Comparison of ENCODE assay signal across 1 cellular context in genomic region chr17:17972126-17972951, GRCh38.
TF ChIP-seq lines count a peak whose summit lies in the region.

Gene DRC3, plus strand, starts transcription at chr17:17972862. Its CDS starts 4,737 bp downstream, at chr17:17977599.
Gene TOM1L2, minus strand, starts transcription at chr17:17972400. Its CDS starts 87 bp downstream, at chr17:17972313.

TF ChIP-seq in HepG2, 621 proteins besides CTCF, POLR2A, EP300 and RAD21 (continued from another document and continues in another):
- TF ChIP-seq HNF1A (IDR thresholded peaks at IDR 0.05; ENCODE audit: low read depth) (no peak), HNF1A (CRISPR knock-in tag; IDR thresholded peaks at IDR 0.05; ENCODE audit: borderline replicate concordance) (no peak), CCAR2 (optimal IDR thresholded peaks at IDR 0.05; ENCODE audit: low read depth, low read length) (no peak), CHD2 (IDR thresholded peaks at IDR 0.05; ENCODE audit: low read depth, low read length) (peak; percentile 80), SP4 (CRISPR knock-in tag; IDR thresholded peaks at IDR 0.05) (peak; percentile 98), FOXK2 (IDR thresholded peaks at IDR 0.05) (peak; percentile 57; the same call in 1 of the 2 replicates), TRAFD1 (CRISPR knock-in tag; IDR thresholded peaks at IDR 0.05; ENCODE audit: borderline replicate concordance) (no peak), ZNF570 (CRISPR knock-in tag; IDR thresholded peaks at IDR 0.05; ENCODE audit: borderline replicate concordance) (no peak), SPEN (CRISPR knock-in tag; IDR thresholded peaks at IDR 0.05; ENCODE audit: low read depth) (peak; percentile 68), TBL1XR1 (IDR thresholded peaks at IDR 0.05; ENCODE audit: borderline replicate concordance, low read length, partially characterized antibody) (peak; percentile 91), GATA4 (IDR thresholded peaks at IDR 0.05; ENCODE audit: borderline replicate concordance, low read depth) (no peak), ZNF782 (CRISPR knock-in tag; IDR thresholded peaks at IDR 0.05; ENCODE audit: borderline replicate concordance) (no peak), NR2F2 (IDR thresholded peaks at IDR 0.05; ENCODE audit: borderline replicate concordance, low read depth) (no peak), ZNF790 (CRISPR knock-in tag; IDR thresholded peaks at IDR 0.05; ENCODE audit: borderline replicate concordance) (no peak), PHF20 (CRISPR knock-in tag; IDR thresholded peaks at IDR 0.05) (peak; percentile 71), SMC3 (IDR thresholded peaks at IDR 0.05; ENCODE audit: low read length) (no peak), ZSCAN20 (CRISPR knock-in tag; IDR thresholded peaks at IDR 0.05; ENCODE audit: borderline replicate concordance) (peak; percentile 36; the same call in 1 of the 2 replicates), E2F1 (CRISPR knock-in tag; IDR thresholded peaks at IDR 0.05) (no peak), ZSCAN12 (CRISPR knock-in tag; IDR thresholded peaks at IDR 0.05) (no peak), GMEB2 (CRISPR knock-in tag; IDR thresholded peaks at IDR 0.05; ENCODE audit: low read depth) (no peak), ZNF775 (CRISPR knock-in tag; IDR thresholded peaks at IDR 0.05; ENCODE audit: borderline replicate concordance) (no peak), RNF2 (conservative IDR thresholded peaks at IDR 0.05; ENCODE audit: low read depth) (peak; percentile 78), ZMAT3 (CRISPR knock-in tag; conservative IDR thresholded peaks at IDR 0.05) (no peak), MEF2D (CRISPR knock-in tag; IDR thresholded peaks at IDR 0.05) (no peak), KDM5A (IDR thresholded peaks at IDR 0.05; ENCODE audit: borderline replicate concordance, low read length) (no peak), TFDP2 (CRISPR knock-in tag; IDR thresholded peaks at IDR 0.05) (no peak), ERF (CRISPR knock-in tag; IDR thresholded peaks at IDR 0.05) (no peak; the same call in 1 of the 2 replicates), ATF6 (CRISPR knock-in tag; conservative IDR thresholded peaks at IDR 0.05) (no peak), ZNF414 (CRISPR knock-in tag; IDR thresholded peaks at IDR 0.05) (no peak), KAT7 (CRISPR knock-in tag; IDR thresholded peaks at IDR 0.05; ENCODE audit: borderline replicate concordance) (0 out of 2 replicates have a peak, but pooled peaks have one; percentile 54), MED1 (CRISPR knock-in tag; IDR thresholded peaks at IDR 0.05) (0 out of 2 replicates have a peak, but pooled peaks have one; percentile 17), GABPB1 (CRISPR knock-in tag; IDR thresholded peaks at IDR 0.05) (peak; percentile 88), ZNF121 (CRISPR knock-in tag; IDR thresholded peaks at IDR 0.05) (no peak), ARNT2 (CRISPR knock-in tag; IDR thresholded peaks at IDR 0.05; ENCODE audit: low read depth) (no peak), ZNF546 (CRISPR knock-in tag; conservative IDR thresholded peaks at IDR 0.05) (0 out of 2 replicates have a peak, but pooled peaks have one; percentile 50), NFATC3 (CRISPR knock-in tag; IDR thresholded peaks at IDR 0.05) (no peak), ZNF720 (CRISPR knock-in tag; IDR thresholded peaks at IDR 0.05) (no peak), ZNF17 (CRISPR knock-in tag; IDR thresholded peaks at IDR 0.05) (no peak), RFXANK (CRISPR knock-in tag; IDR thresholded peaks at IDR 0.05) (no peak; the same call in 1 of the 2 replicates), ETV5 (CRISPR knock-in tag; IDR thresholded peaks at IDR 0.05; ENCODE audit: borderline replicate concordance) (peak; percentile 46; the same call in 1 of the 2 replicates), ZNF280B (CRISPR knock-in tag; IDR thresholded peaks at IDR 0.05; ENCODE audit: borderline replicate concordance) (peak; percentile 67; the same call in 1 of the 2 replicates), HOXA5 (CRISPR knock-in tag; IDR thresholded peaks at IDR 0.05) (0 out of 2 replicates have a peak, but pooled peaks have one; percentile 18), ZNF547 (CRISPR knock-in tag; IDR thresholded peaks at IDR 0.05) (0 out of 2 replicates have a peak, but pooled peaks have one; percentile 31), POGZ (CRISPR knock-in tag; IDR thresholded peaks at IDR 0.05) (no peak), PAF1 (CRISPR knock-in tag; IDR thresholded peaks at IDR 0.05) (no peak), ETV6 (CRISPR knock-in tag; conservative IDR thresholded peaks at IDR 0.05) (no peak), TEAD3 (CRISPR knock-in tag; optimal IDR thresholded peaks at IDR 0.05; ENCODE audit: borderline replicate concordance) (peak; percentile 54), SALL1 (CRISPR knock-in tag; IDR thresholded peaks at IDR 0.05) (peak; percentile 59), ZNF564 (CRISPR knock-in tag; IDR thresholded peaks at IDR 0.05) (no peak), DR1 (CRISPR knock-in tag; IDR thresholded peaks at IDR 0.05) (no peak), ZNF558 (CRISPR knock-in tag; IDR thresholded peaks at IDR 0.05; ENCODE audit: borderline replicate concordance) (no peak), PRDM4 (CRISPR knock-in tag; IDR thresholded peaks at IDR 0.05; ENCODE audit: borderline replicate concordance) (no peak)
